Comparison of ENCODE assay signal across 9 cellular contexts in the genomic region with DNA sequence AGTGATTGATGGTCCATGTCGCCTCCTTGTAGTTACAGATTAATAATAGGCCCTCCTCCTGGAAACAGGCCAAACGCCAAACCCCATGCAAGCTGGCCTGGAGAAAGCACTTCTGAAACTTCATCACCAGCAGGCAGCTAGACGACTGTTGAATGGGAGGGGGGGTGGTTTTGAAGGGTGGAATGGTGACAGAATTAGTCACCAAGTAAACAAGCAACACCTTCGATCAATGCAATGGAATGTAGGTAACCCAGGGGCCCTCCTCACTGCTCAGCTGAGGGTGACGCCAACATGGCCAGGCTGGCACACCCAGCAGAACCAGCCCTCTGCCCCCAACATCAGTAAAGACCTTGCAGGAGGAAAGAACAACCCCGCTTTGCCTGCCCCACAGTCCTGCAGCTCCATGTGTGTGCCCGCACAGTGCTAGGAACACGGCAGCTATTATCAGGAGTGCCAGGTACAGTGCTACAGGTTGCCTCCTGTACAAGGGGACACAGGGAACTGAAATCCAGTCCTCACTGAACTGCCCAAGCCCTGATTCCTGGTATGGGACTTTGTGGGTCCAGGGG. TPM values are rescaled to one million over a fixed set of nuclear protein-coding genes. Genes with fewer than 3 reads are reported as not detected.
DNase-seq lines count a peak whose midpoint lies in the region; ATAC-seq and TF ChIP-seq lines count a peak whose summit lies in the region.
"Had no signal": no experiment of that assay in that cellular context is flagged by ENCODE, and none has a peak within 500 bp of the region (broad histone marks: within the 10 kb centered on the region; RNA-seq: fewer than 3 reads in every experiment).

No MANE protein-coding gene starts in this region.

- 40% methylated on average over 8 of the region's 8 CpGs for WGBS in upper lobe of left lung, 2 donors

- DNase-seq in AG08396 (ENCODE audit: low spot score): peak; percentile 25
- peak; percentile 99 for DNase-seq in HuH-7.5 (ENCODE audit: low spot score)
- peak; percentile 89 for DNase-seq in epithelial cell of prostate (ENCODE audit: low read depth, low spot score)
- DNase-seq in upper lobe of left lung: peak; percentile 28 to 89
- DNase-seq in NCI-H1694 treated with DMSO at 0.1 percent for 48 hours (lab: John Stamatoyannopoulos, UW): no peak
- DNase-seq in globus pallidus (ENCODE audit: low spot score): no peak
- no peak for DNase-seq in NCI-H1417 treated with DMSO at 0.1 percent for 48 hours (lab: John Stamatoyannopoulos, UW)
- DNase-seq: naive B cell had no signal

- peak overlapping the region; percentile 25 for H3K27ac ChIP-seq in epithelial cell of prostate
- peak overlapping the region in 3 of 4 donors; percentile 24 to 60 (median 30) for H3K27ac ChIP-seq in upper lobe of left lung

- no peak for TF ChIP-seq CTCF in upper lobe of left lung (IDR thresholded peaks at IDR 0.05)

- no peak overlapping the region for H3K4me3 ChIP-seq in upper lobe of left lung

- peak in 2 of 4 donors; percentile 11 to 25 for TF ChIP-seq POLR2A in upper lobe of left lung (IDR thresholded peaks at IDR 0.05)

- H3K27me3 ChIP-seq in upper lobe of left lung: no peaks in the 10 kb centered on the region

- H3K9me3 ChIP-seq in upper lobe of left lung: no peaks in the 10 kb centered on the region

- ATAC-seq in GM21619 (IDR thresholded peaks at IDR 0.05; ENCODE audit: unreplicated experiment) (peak; percentile 59), upper lobe of left lung (ENCODE audit: low FRiP score in 2 of 2) (peak; percentile 57 to 95)

- no peaks in the 10 kb centered on the region for H3K4me1 ChIP-seq in upper lobe of left lung

- no peaks in the 10 kb centered on the region for H3K36me3 ChIP-seq in upper lobe of left lung

- TF ChIP-seq EP300 in upper lobe of left lung (IDR thresholded peaks at IDR 0.05): peak in 1 of 4 donors; percentile 62

RNA-seq across cellular contexts. Expression of gene BCAS1, which starts 2.7 kb away (rescaled TPM):
- total RNA-seq in upper lobe of left lung: 10 to 100 TPM in 1 of 6 donors, 1 to 10 TPM in 2, under 1 TPM in 3; 0.74 to 11.2 (median 1.3) TPM

Comparison
In these comparisons a context has a peak if more than half of its experiments do, and no peak if none do; other contexts are left out.
1. DNase-seq: peak in AG08396 (single experiment), HuH-7.5 (single experiment), epithelial cell of prostate (single experiment) and upper lobe of left lung (2 of 2); none in NCI-H1694 treated with DMSO at 0.1 percent for 48 hours (single experiment), globus pallidus (single experiment) and NCI-H1417 treated with DMSO at 0.1 percent for 48 hours (single experiment).